20 cellular contexts compared by ENCODE assay signal in genomic region chr14:103337794-103338193, GRCh38. TPM values are rescaled to one million over a fixed set of nuclear protein-coding genes. Genes with fewer than 3 reads are reported as not detected.
DNase-seq lines count a peak whose midpoint lies in the region; ATAC-seq, FAIRE-seq and TF ChIP-seq lines count a peak whose summit lies in the region.
"Had no signal": no experiment of that assay in that cellular context is flagged by ENCODE, and none has a peak within 500 bp of the region (broad histone marks: within the 10 kb centered on the region; RNA-seq: fewer than 3 reads in every experiment).

No MANE protein-coding gene starts in this region.

- no peak for FAIRE-seq in pancreas (lab: Jason Lieb, UNC)
- FAIRE-seq: frontal cortex had no signal

- CTCF ChIA-PET in activated CD8-positive, alpha-beta T cell treated with anti-CD3 and anti-CD28 coated beads, Interleukin-2, amount 10 ng/mL, durations not matched to agents 7 days and 5 days (lab: Charles Lee): interaction anchor here (4.3 kb wide), 1 partner anchor 53 kb away, joined by 24 read pairs; no protein-coding TSS in a partner anchor

- H3K27ac ChIP-seq in mesenchymal stem cell (ENCODE audit: low read length, poor library complexity, severe bottlenecking) (no peak overlapping the region), substantia nigra (ENCODE audit: low read depth, low read length, poor library complexity, severe bottlenecking) (no peak overlapping the region), pancreas (no peak overlapping the region), sigmoid colon (peak overlapping the region in 1 of 4 donors; percentile 15)
- H3K27ac ChIP-seq: brain microvascular endothelial cell, WERI-Rb-1 had no signal

- H4K91ac ChIP-seq in mesenchymal stem cell (ENCODE audit: low read length): no peak overlapping the region

- peak overlapping the region; percentile 73 for H3K27ac Mint-ChIP-seq in stimulated activated naive CD8-positive, alpha-beta T cell treated with anti-CD3 and anti-CD28 coated beads, Interleukin-15, Interleukin-2, amounts not matched to agents 100 ng/mL and 50 ng/mL, for 24 hours
- peak overlapping the region; percentile 27 for H3K27ac Mint-ChIP-seq in activated CD8-positive, alpha-beta T cell treated with anti-CD3 and anti-CD28 coated beads, Interleukin-2, amount 10 ng/mL, durations not matched to agents 7 days and 5 days

- POLR2A ChIA-PET in activated CD8-positive, alpha-beta T cell treated with anti-CD3 and anti-CD28 coated beads, Interleukin-2, amount 10 ng/mL, durations not matched to agents 7 days and 5 days (lab: Charles Lee): interaction anchor here (0.7 kb wide), 2 partner anchors 8 to 100 kb away, joined by 3 read pairs; no protein-coding TSS in a partner anchor

- WGBS in mesenchymal stem cell: 100% methylated on average over 2 of the region's 3 CpGs
- WGBS in pancreas, 2 donors: 85 to 94% methylated on average over 3 of the region's 3 CpGs
- 87 to 91% methylated on average over 3 of the region's 3 CpGs for WGBS in sigmoid colon, 2 donors

- peaks cover 7% of the 10 kb centered on the region for H3K79me1 ChIP-seq in mesenchymal stem cell (replicated peaks; ENCODE audit: low read length, poor library complexity, severe bottlenecking)

- no peak overlapping the region for H2BK12ac ChIP-seq in mesenchymal stem cell (ENCODE audit: low read length in 2 of 2)

- peak overlapping the region; percentile 52 for H3K9ac ChIP-seq in mesenchymal stem cell (ENCODE audit: low read length)

- no peak overlapping the region for H4K8ac ChIP-seq in mesenchymal stem cell (ENCODE audit: low read length)

- H3K36me3 ChIP-seq in mesenchymal stem cell (ENCODE audit: control insufficient read depth in 1 of 2, insufficient read depth in 2 of 2, low read depth in 1 of 2, low read length in 2 of 2): peaks cover 26 to 76% of the 10 kb centered on the region in 2 experiments
- H3K36me3 ChIP-seq in pancreas: peaks cover 43 to 75% (median 65%) of the 10 kb centered on the region in 3 donors
- H3K36me3 ChIP-seq in sigmoid colon: peaks cover 66 to 76% (median 71%) of the 10 kb centered on the region in 4 donors

- no peaks in the 10 kb centered on the region for H3K27me3 Mint-ChIP-seq in stimulated activated naive CD8-positive, alpha-beta T cell treated with anti-CD3 and anti-CD28 coated beads, Interleukin-15, Interleukin-2, amounts not matched to agents 100 ng/mL and 50 ng/mL, for 24 hours
- H3K27me3 Mint-ChIP-seq in activated CD8-positive, alpha-beta T cell treated with anti-CD3 and anti-CD28 coated beads, Interleukin-2, amount 10 ng/mL, durations not matched to agents 7 days and 5 days (ENCODE audit: low read depth): no peaks in the 10 kb centered on the region

- no peak overlapping the region for H3K4me3 ChIP-seq in mesenchymal stem cell (ENCODE audit: insufficient read depth in 1 of 2, low read depth in 1 of 2, low read length in 2 of 2)
- no peak overlapping the region for H3K4me3 ChIP-seq in pancreas
- no peak overlapping the region for H3K4me3 ChIP-seq in sigmoid colon

- no peak overlapping the region for H2AK5ac ChIP-seq in mesenchymal stem cell (ENCODE audit: low read length, severe bottlenecking)

- H3K4ac ChIP-seq in mesenchymal stem cell (ENCODE audit: low read depth in 1 of 2, low read length in 2 of 2): no peak overlapping the region

- no peak for TF ChIP-seq CTCF in pancreas (IDR thresholded peaks at IDR 0.05)
- TF ChIP-seq CTCF in sigmoid colon (IDR thresholded peaks at IDR 0.05): no peak

- peak overlapping the region; percentile 1 for H3K4me3 Mint-ChIP-seq in stimulated activated naive CD8-positive, alpha-beta T cell treated with anti-CD3 and anti-CD28 coated beads, Interleukin-15, Interleukin-2, amounts not matched to agents 100 ng/mL and 50 ng/mL, for 24 hours
- H3K4me3 Mint-ChIP-seq in activated CD8-positive, alpha-beta T cell treated with anti-CD3 and anti-CD28 coated beads, Interleukin-2, amount 10 ng/mL, durations not matched to agents 7 days and 5 days: no peak overlapping the region

- no peaks in the 10 kb centered on the region for H3K27me3 ChIP-seq in mesenchymal stem cell (ENCODE audit: control insufficient read depth in 1 of 2, insufficient read depth in 1 of 2, low read length in 2 of 2)
- H3K27me3 ChIP-seq in pancreas: no peaks in the 10 kb centered on the region
- H3K27me3 ChIP-seq in sigmoid colon: no peaks in the 10 kb centered on the region
- H3K27me3 ChIP-seq: brain microvascular endothelial cell had no signal

- peaks cover 77% of the 10 kb centered on the region for H3K36me3 Mint-ChIP-seq in stimulated activated naive CD8-positive, alpha-beta T cell treated with anti-CD3 and anti-CD28 coated beads, Interleukin-15, Interleukin-2, amounts not matched to agents 100 ng/mL and 50 ng/mL, for 24 hours (ENCODE audit: low read depth)
- peaks cover 81% of the 10 kb centered on the region for H3K36me3 Mint-ChIP-seq in activated CD8-positive, alpha-beta T cell treated with anti-CD3 and anti-CD28 coated beads, Interleukin-2, amount 10 ng/mL, durations not matched to agents 7 days and 5 days (ENCODE audit: low read depth)

- no peaks in the 10 kb centered on the region for H3K9me3 Mint-ChIP-seq in stimulated activated naive CD8-positive, alpha-beta T cell treated with anti-CD3 and anti-CD28 coated beads, Interleukin-15, Interleukin-2, amounts not matched to agents 100 ng/mL and 50 ng/mL, for 24 hours
- no peaks in the 10 kb centered on the region for H3K9me3 Mint-ChIP-seq in activated CD8-positive, alpha-beta T cell treated with anti-CD3 and anti-CD28 coated beads, Interleukin-2, amount 10 ng/mL, durations not matched to agents 7 days and 5 days (ENCODE audit: insufficient read depth)

- no peak for TF ChIP-seq EP300 in sigmoid colon (IDR thresholded peaks at IDR 0.05)

- no peak overlapping the region for H2BK120ac ChIP-seq in mesenchymal stem cell (ENCODE audit: low read depth, low read length)

- no peak for ATAC-seq in stimulated activated naive CD8-positive, alpha-beta T cell treated with anti-CD3 and anti-CD28 coated beads, Interleukin-15, Interleukin-2, amounts not matched to agents 100 U/mL and 50 U/mL, for 24 hours
- no peak for ATAC-seq in activated CD8-positive, alpha-beta T cell treated with anti-CD3 and anti-CD28 coated beads, Interleukin-2, amount 10 ng/mL, durations not matched to agents 7 days and 5 days
- no peak for ATAC-seq in pancreas

- H3K9me3 ChIP-seq in mesenchymal stem cell (ENCODE audit: control insufficient read depth, low read length) (no peaks in the 10 kb centered on the region), pancreas (no peaks in the 10 kb centered on the region), sigmoid colon (no peaks in the 10 kb centered on the region)

- H2AFZ ChIP-seq in mesenchymal stem cell (ENCODE audit: low read depth, low read length): no peak overlapping the region

- H3K23ac ChIP-seq in mesenchymal stem cell (ENCODE audit: low read length in 2 of 2): no peak overlapping the region

- intact Hi-C loops in pancreas (cut with DNase I) (no loop called here), sigmoid colon (cut with DNase I) (loop anchor here (10.0 kb wide), 1 partner anchor 157 kb away; no protein-coding TSS in a partner anchor)

- H2BK15ac ChIP-seq in mesenchymal stem cell (ENCODE audit: low read depth, poor library complexity, severe bottlenecking): no peak overlapping the region

- no peak overlapping the region for H2BK5ac ChIP-seq in mesenchymal stem cell (ENCODE audit: low read depth, low read length, poor library complexity, severe bottlenecking)

- DNase-seq in stimulated activated naive CD8-positive, alpha-beta T cell treated with anti-CD3 and anti-CD28 coated beads, Interleukin-15, Interleukin-2, amounts not matched to agents 100 U/mL and 50 U/mL, for 24 hours: no peak
- DNase-seq in activated CD8-positive, alpha-beta T cell treated with anti-CD3 and anti-CD28 coated beads, Interleukin-2, amount 10 ng/mL, durations not matched to agents 7 days and 5 days: no peak
- DNase-seq in mesenchymal stem cell (no peak), substantia nigra (lab: John Stamatoyannopoulos, UW) (no peak), foreskin melanocyte (no peak), pancreas (no peak), sigmoid colon (no peak)
- DNase-seq: activated gamma-delta T cell; brain microvascular endothelial cell; COR-L47; KG1; kidney glomerular epithelial cell; mesendoderm; NCI-H2081; NCI-H510A; retina; stimulated activated naive CD4-positive, alpha-beta T cell; WERI-Rb-1 had no signal

- TF ChIP-seq POLR2A in sigmoid colon (IDR thresholded peaks at IDR 0.05): no peak

- H3K14ac ChIP-seq in mesenchymal stem cell (ENCODE audit: low read length in 2 of 2): no peak overlapping the region

- H3K4me1 ChIP-seq in mesenchymal stem cell (ENCODE audit: control insufficient read depth, insufficient read depth, low read depth, low read length) (peaks cover 6% of the 10 kb centered on the region), pancreas (peaks cover 8 to 16% (median 11%) of the 10 kb centered on the region in 3 donors), sigmoid colon (peaks cover 0 to 40% (median 26%) of the 10 kb centered on the region in 4 donors)

- H3K18ac ChIP-seq in mesenchymal stem cell (ENCODE audit: low read depth in 1 of 2, low read length in 2 of 2): no peak overlapping the region

- peaks cover 55% of the 10 kb centered on the region for H3K4me1 Mint-ChIP-seq in stimulated activated naive CD8-positive, alpha-beta T cell treated with anti-CD3 and anti-CD28 coated beads, Interleukin-15, Interleukin-2, amounts not matched to agents 100 ng/mL and 50 ng/mL, for 24 hours (ENCODE audit: low read depth)
- peaks cover 34% of the 10 kb centered on the region for H3K4me1 Mint-ChIP-seq in activated CD8-positive, alpha-beta T cell treated with anti-CD3 and anti-CD28 coated beads, Interleukin-2, amount 10 ng/mL, durations not matched to agents 7 days and 5 days (ENCODE audit: low read depth)

- no peak overlapping the region for H3K4me2 ChIP-seq in mesenchymal stem cell (ENCODE audit: low read length, poor library complexity, severe bottlenecking)

RNA-seq across cellular contexts. Expression of gene EIF5, which starts 3.8 kb away (rescaled TPM):
- total RNA-seq in activated CD8-positive, alpha-beta T cell treated with anti-CD3 and anti-CD28 coated beads, Interleukin-2, amount 10 ng/mL, durations not matched to agents 7 days and 5 days: 100 to 1,000 TPM; 240 to 241 TPM
- 243 TPM for polyA plus RNA-seq in mesenchymal stem cell (2013, experiment 1 of 2)
- 253 TPM for polyA plus RNA-seq in mesenchymal stem cell (2013, experiment 2 of 2)
- total RNA-seq in pancreas (100 to 1,000 TPM in 3 of 6 donors, 10 to 100 TPM in 3; 79.8 to 139 (median 101) TPM), sigmoid colon (100 to 1,000 TPM; 170 to 305 (median 215) TPM)
- polyA plus RNA-seq in pancreas (10 to 100 TPM; 22.2 to 42.1 TPM), sigmoid colon (100 to 1,000 TPM in 1 of 3 donors, 10 to 100 TPM in 2; 70.3 to 138 (median 87.2) TPM)

RNA-seq across cellular contexts. Expression of gene MARK3, which starts 47.4 kb away (rescaled TPM):
- 10 to 100 TPM; 76.8 to 86.7 TPM for total RNA-seq in activated CD8-positive, alpha-beta T cell treated with anti-CD3 and anti-CD28 coated beads, Interleukin-2, amount 10 ng/mL, durations not matched to agents 7 days and 5 days
- polyA plus RNA-seq in mesenchymal stem cell (2013, experiment 1 of 2): 51.9 TPM
- polyA plus RNA-seq in mesenchymal stem cell (2013, experiment 2 of 2): 50.3 TPM
- total RNA-seq in pancreas (10 to 100 TPM; 35.3 to 51.0 (median 40.1) TPM), sigmoid colon (100 to 1,000 TPM in 2 of 4 donors, 10 to 100 TPM in 2; 66.7 to 104 (median 87.0) TPM)
- polyA plus RNA-seq in pancreas (100 to 1,000 TPM in 1 of 2 donors, 10 to 100 TPM in 1; 84.7 to 110 TPM), sigmoid colon (10 to 100 TPM; 21.6 to 41.8 (median 25.4) TPM)
